22 cellular contexts compared by ENCODE assay signal in the genomic region with DNA sequence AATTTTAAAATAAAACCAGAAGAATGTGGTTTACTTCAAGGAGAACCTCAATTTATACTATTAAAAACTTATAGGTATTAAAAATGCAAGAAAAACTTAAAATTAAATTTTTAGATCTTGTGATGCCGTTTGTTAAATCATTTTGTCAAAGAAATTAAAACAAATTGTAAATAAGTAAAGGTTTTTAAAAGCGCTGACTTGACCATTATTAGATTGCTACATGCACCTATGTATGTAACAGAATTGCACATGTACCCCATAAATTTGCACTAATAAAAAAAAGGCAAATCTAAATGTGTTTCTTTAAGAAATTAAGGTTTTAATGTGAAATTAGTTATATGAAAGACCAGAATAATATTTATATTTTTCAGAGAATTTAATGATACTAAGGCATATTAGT.
"Had no signal": no experiment of that assay in that cellular context is flagged by ENCODE, and none has a peak within 500 bp of the region (broad histone marks: within the 10 kb centered on the region; RNA-seq: fewer than 3 reads in every experiment).

No MANE protein-coding gene starts in this region.

- H3K27me3 ChIP-seq: MG63, SJSA1 had no signal

- H3K4me3 ChIP-seq: MG63, SJSA1, SK-N-MC had no signal

- H3K27ac ChIP-seq: SJSA1, SK-N-MC had no signal

- DNase-seq: KBM-7, MG63, NCI-H1092, NCI-H1105 treated with DMSO at 0.1 percent for 48 hours, NCI-H1417 treated with DMSO at 0.1 percent for 48 hours, NCI-H146, NCI-H187, NCI-H2029, NCI-H2081 treated with DMSO at 0.1 percent for 48 hours, NCI-H2171, NCI-H226, NCI-H446, NCI-H510A, NCI-H524 treated with DMSO at 0.1 percent for 48 hours, NCI-H69, NCI-H774, Right ventricle myocardium superior, RPMI8226, SIG-M5 had no signal

- H3K9me3 ChIP-seq: MG63, SJSA1 had no signal

- FAIRE-seq: RCC 7860 had no signal

- H3K4me1 ChIP-seq: SJSA1 had no signal

- H3K36me3 ChIP-seq: MG63, SJSA1 had no signal
